ENCODE assay signal across 8 cellular contexts in genomic region chr15:43133429-43134156, GRCh38. TPM values are rescaled to one million over a fixed set of nuclear protein-coding genes. Genes with fewer than 3 reads are reported as not detected.
A peak's percentile ranks its signal among the peaks of the same experiment; 100 is the strongest.
DNase-seq lines count a peak whose midpoint lies in the region; ATAC-seq and TF ChIP-seq lines count a peak whose summit lies in the region.

Gene TMEM62, plus strand, starts transcription at chr15:43133586. Its CDS starts 217 bp downstream, at chr15:43133803.

- H3K4me3 Mint-ChIP-seq in endodermal cell = peak within 1 kb of the TSS; percentile 72

- peaks cover 11% of the 10 kb centered on the region for H3K9me3 Mint-ChIP-seq in endodermal cell

- peak within 1 kb of the TSS; percentile 67 for H3K4me2 ChIP-seq in mesendoderm (ENCODE audit: low read length)

- peaks cover 10% of the 10 kb centered on the region for H3K4me1 Mint-ChIP-seq in endodermal cell

- no peaks in the 10 kb centered on the region for H3K79me1 ChIP-seq in mesendoderm (ENCODE audit: low read length)

- WGBS in endodermal cell (ENCODE audit: insufficient coverage in 1 of 2, insufficient read length in 1 of 2), 2 experiments = 1% methylated on average over 25 to 66 of the region's 66 CpGs
- no CpG with 5 or more reads among the region's 66 CpGs for WGBS in mesendoderm (ENCODE audit: extremely low coverage, insufficient coverage, low lambda C conversion rate)

- no peak within 1 kb of the TSS for H3K4ac ChIP-seq in mesendoderm (ENCODE audit: low read depth, low read length)

- ATAC-seq in HG03442 (IDR thresholded peaks at IDR 0.05; ENCODE audit: unreplicated experiment) = peak; percentile 85

- peaks cover 37% of the 10 kb centered on the region for H3K27me3 ChIP-seq in NT2/D1 (ENCODE audit: insufficient read depth, insufficient read length)
- H3K27me3 ChIP-seq in endodermal cell (ENCODE audit: control insufficient read depth, insufficient read depth, low read length, poor library complexity, severe bottlenecking) = peaks cover 16% of the 10 kb centered on the region
- H3K27me3 ChIP-seq in mesendoderm (ENCODE audit: insufficient read depth, low read length, poor library complexity) = peaks cover 5% of the 10 kb centered on the region

- H3K18ac ChIP-seq in mesendoderm (ENCODE audit: low read length) = peak within 1 kb of the TSS; percentile 66

- no peaks in the 10 kb centered on the region for H3K36me3 ChIP-seq in NT2/D1 (ENCODE audit: insufficient read depth, insufficient read length, low read length)
- peaks cover 15% of the 10 kb centered on the region for H3K36me3 ChIP-seq in endodermal cell (ENCODE audit: control insufficient read depth, insufficient read depth, low read length)
- no peaks in the 10 kb centered on the region for H3K36me3 ChIP-seq in mesendoderm (ENCODE audit: control insufficient read depth, insufficient read depth, low read length)

- H3K4me1 ChIP-seq in NT2/D1 (ENCODE audit: insufficient read depth, insufficient read length) (no peaks in the 10 kb centered on the region), endodermal cell (ENCODE audit: control insufficient read depth, insufficient read depth, low read length) (peaks cover 3% of the 10 kb centered on the region), mesendoderm (ENCODE audit: control insufficient read depth, low read depth, low read length) (no peaks in the 10 kb centered on the region)

- H2BK15ac ChIP-seq in mesendoderm (replicated peaks; ENCODE audit: low read depth) = no peak within 1 kb of the TSS

- H2AK5ac ChIP-seq in mesendoderm (ENCODE audit: low read length) = no peak within 1 kb of the TSS

- no peak within 1 kb of the TSS for H2BK120ac ChIP-seq in mesendoderm (ENCODE audit: low read depth, low read length)

- H3K27me3 Mint-ChIP-seq in endodermal cell (ENCODE audit: insufficient read depth) = peaks cover 28% of the 10 kb centered on the region

- DNase-seq in CD1c-positive myeloid dendritic cell (ENCODE audit: extremely low spot score) = peak; percentile 94
- peak; percentile 89 for DNase-seq in GM19240 (ENCODE audit: insufficient read length, low spot score)
- DNase-seq in NT2/D1 (ENCODE audit: low read depth, low spot score) = no peak
- DNase-seq in activated CD8-positive, alpha-beta memory T cell treated with anti-CD3 and anti-CD28 coated beads, Interleukin-2, amount 50 U/mL, for 24 hours (ENCODE audit: extremely low read depth) = peak; percentile 2
- peak; percentile 90 for DNase-seq in endodermal cell
- peak; percentile 71 for DNase-seq in mesendoderm
- peak; percentile 24 to 32 for DNase-seq in stimulated activated CD8-positive, alpha-beta memory T cell treated with anti-CD3 and anti-CD28 coated beads, Interleukin-15, amount 100 ng/mL, for 4 hours (ENCODE audit: low read depth in 2 of 2)

- peak within 1 kb of the TSS; percentile 85 for H3K56ac ChIP-seq in mesendoderm (ENCODE audit: low read length)

- peaks cover 13% of the 10 kb centered on the region for H3K36me3 Mint-ChIP-seq in endodermal cell (ENCODE audit: low read depth)

- peak within 1 kb of the TSS; percentile 19 for H3K23ac ChIP-seq in mesendoderm (ENCODE audit: low read length)

- H3K9me3 ChIP-seq in NT2/D1 (ENCODE audit: insufficient read depth, low read length) (0 out of 2 replicates have a peak, but pooled peaks cover 2% of the 10 kb centered on the region), endodermal cell (ENCODE audit: control insufficient read depth, low read length) (peaks cover 10% of the 10 kb centered on the region)

- H3K4me3 ChIP-seq in NT2/D1 (ENCODE audit: insufficient read length, low read depth) (peak within 1 kb of the TSS; percentile 60), endodermal cell (ENCODE audit: low read length) (peak within 1 kb of the TSS; percentile 91), mesendoderm (ENCODE audit: low read length) (peak within 1 kb of the TSS; percentile 13)

- H3K27ac Mint-ChIP-seq in endodermal cell = peak within 1 kb of the TSS; percentile 79

- no peak within 1 kb of the TSS for H4K5ac ChIP-seq in mesendoderm (ENCODE audit: low read length)

- no peak within 1 kb of the TSS for H4K8ac ChIP-seq in mesendoderm (ENCODE audit: low read depth, low read length)

- peak; percentile 14 for TF ChIP-seq CTCF in endodermal cell (conservative IDR thresholded peaks at IDR 0.05)

- no peak within 1 kb of the TSS for H3K27ac ChIP-seq in endodermal cell (ENCODE audit: low read depth, low read length)
- no peak within 1 kb of the TSS for H3K27ac ChIP-seq in mesendoderm (ENCODE audit: low read depth, low read length)

- H3K79me2 ChIP-seq in mesendoderm (ENCODE audit: control insufficient read depth, insufficient read depth, low read length) = no peaks in the 10 kb centered on the region

- H2BK5ac ChIP-seq in mesendoderm (ENCODE audit: low read length) = no peak within 1 kb of the TSS

- H3K9ac ChIP-seq in NT2/D1 (ENCODE audit: insufficient read length, low read depth) (peak within 1 kb of the TSS; percentile 70), endodermal cell (ENCODE audit: extremely low read depth, low read length, poor library complexity, severe bottlenecking) (peak within 1 kb of the TSS; percentile 68), mesendoderm (ENCODE audit: low read length) (peak within 1 kb of the TSS; percentile 62)

RNA-seq across cellular contexts. Expression of gene TMEM62, which starts in this region (rescaled TPM):
- 10 to 100 TPM in 1 of 2 donors, 1 to 10 TPM in 1; 8.1 to 10.2 TPM for total RNA-seq in endodermal cell
- polyA plus RNA-seq in endodermal cell (2013, experiment 1 of 2) = 4.8 TPM
- polyA plus RNA-seq in endodermal cell (2013, experiment 2 of 2) = 4.4 TPM
- 2.0 TPM for polyA plus RNA-seq in mesendoderm (2013, experiment 1 of 2)
- polyA plus RNA-seq in mesendoderm (2013, experiment 2 of 2) = 2.4 TPM

Comparison
In these comparisons a context has a peak if more than half of its experiments do, and no peak if none do; other contexts are left out.
1. H3K4me3 ChIP-seq: peak in every context shown above with its lines; median percentile 91 in endodermal cell; 60 in NT2/D1; 13 in mesendoderm.